In genomic region chr2:8277921-8278571, GRCh38 we compare ENCODE assay signal across 15 cellular contexts.
DNase-seq lines count a peak whose midpoint lies in the region; ATAC-seq and TF ChIP-seq lines count a peak whose summit lies in the region.
"Had no signal": no experiment of that assay in that cellular context is flagged by ENCODE, and none has a peak within 500 bp of the region (broad histone marks: within the 10 kb centered on the region; RNA-seq: fewer than 3 reads in every experiment).

No MANE protein-coding gene starts in this region.

- TF ChIP-seq CTCF in brain (conservative IDR thresholded peaks at IDR 0.05) (no peak), foreskin keratinocyte (conservative IDR thresholded peaks at IDR 0.05) (no peak)

- peak; percentile 72 for ATAC-seq in GM19438 (IDR thresholded peaks at IDR 0.05; ENCODE audit: low read depth, unreplicated experiment)
- peak; percentile 48 for ATAC-seq in HG03060 (IDR thresholded peaks at IDR 0.05; ENCODE audit: low read depth, unreplicated experiment)
- ATAC-seq in GM18870 (IDR thresholded peaks at IDR 0.05; ENCODE audit: unreplicated experiment): no peak
- ATAC-seq in foreskin keratinocyte: no peak
- ATAC-seq: heart left ventricle; stimulated activated naive CD8-positive, alpha-beta T cell treated with anti-CD3 and anti-CD28 coated beads, Interleukin-15, Interleukin-2, amounts not matched to agents 100 U/mL and 50 U/mL, for 24 hours had no signal

- DNase-seq in putamen (ENCODE audit: low spot score) (peak; percentile 76), NCI-H1436 treated with DMSO at 0.1 percent for 48 hours (lab: John Stamatoyannopoulos, UW) (no peak), SHP77 treated with DMSO at 0.1 percent for 48 hours (lab: John Stamatoyannopoulos, UW) (no peak), foreskin keratinocyte (no peak)
- DNase-seq: activated gamma-delta T cell; dermis blood vessel endothelial cell; heart left ventricle; HFFc6; NCI-H2081; stimulated activated naive CD8-positive, alpha-beta T cell treated with anti-CD3 and anti-CD28 coated beads, Interleukin-15, Interleukin-2, amounts not matched to agents 100 U/mL and 50 U/mL, for 24 hours; WERI-Rb-1 had no signal

- no peaks in the 10 kb centered on the region for H3K36me3 Mint-ChIP-seq in brain

- no peaks in the 10 kb centered on the region for H3K27me3 Mint-ChIP-seq in brain

- H3K27ac Mint-ChIP-seq in brain: peak overlapping the region in 4 of 5 experiments; percentile 75 to 98 (median 89)
- H3K27ac Mint-ChIP-seq: HFFc6 had no signal

- peak overlapping the region in 3 of 5 experiments; percentile 19 to 75 (median 64) for H3K4me3 Mint-ChIP-seq in brain
- H3K4me3 Mint-ChIP-seq: HFFc6 had no signal

- peaks cover 6 to 20% (median 14%) of the 10 kb centered on the region in 5 experiments for H3K9me3 Mint-ChIP-seq in brain

- peaks cover 30% of the 10 kb centered on the region for H3K4me1 Mint-ChIP-seq in brain

- H3K27me3 ChIP-seq in foreskin keratinocyte: no peaks in the 10 kb centered on the region

- H3K4me1 ChIP-seq in foreskin keratinocyte: no peaks in the 10 kb centered on the region

- no peak overlapping the region for H3K27ac ChIP-seq in foreskin keratinocyte
- H3K27ac ChIP-seq: WERI-Rb-1 had no signal

Comparison
In these comparisons a context has a peak if more than half of its experiments do, and no peak if none do; other contexts are left out.
1. ATAC-seq: peak in GM19438 (single experiment) and HG03060 (single experiment); none in GM18870 (single experiment) and foreskin keratinocyte (single experiment).